ENCODE assay signal across 27 cellular contexts in genomic region chr20:5393218-5393870, GRCh38.
A peak's percentile ranks its signal among the peaks of the same experiment; 100 is the strongest.
DNase-seq lines count a peak whose midpoint lies in the region; ATAC-seq and TF ChIP-seq lines count a peak whose summit lies in the region.
"Had no signal": no experiment of that assay in that cellular context is flagged by ENCODE, and none has a peak within 500 bp of the region (broad histone marks: within the 10 kb centered on the region; RNA-seq: fewer than 3 reads in every experiment).

No MANE protein-coding gene starts in this region.

- H3K27ac ChIP-seq in SK-N-SH (ENCODE audit: low read depth in 2 of 2, low read length in 1 of 2) = peak overlapping the region in 1 of 2 experiments; percentile 95; a peak in 2 of 4 replicates
- H3K27ac ChIP-seq: BLaER1 treated with 17β-estradiol and CSF1 and Interleukin-3, amounts not matched to agents 10 nM and 100 nM; foreskin keratinocyte; skin epidermis; thyroid gland had no signal

- ATAC-seq in activated CD8-positive, alpha-beta T cell treated with anti-CD3 and anti-CD28 coated beads for 36 hours = no peak
- ATAC-seq: activated T-cell treated with anti-CD3 and anti-CD28 coated beads, Interleukin-2, amount 50 U/mL, for 72 hours; foreskin keratinocyte; stimulated activated naive CD8-positive, alpha-beta T cell treated with anti-CD3 and anti-CD28 coated beads, Interleukin-15, Interleukin-2, amounts not matched to agents 100 U/mL and 50 U/mL, for 24 hours had no signal

- H3F3A ChIP-seq in SK-N-SH (replicated peaks; ENCODE audit: insufficient read depth) = no peaks in the 10 kb centered on the region

- peak; percentile 94 for DNase-seq in DMS153 (lab: John Stamatoyannopoulos, UW)
- peak; percentile 85 for DNase-seq in NCI-H1417 treated with DMSO at 0.1 percent for 48 hours (lab: John Stamatoyannopoulos, UW)
- peak; percentile 80 for DNase-seq in NCI-H2171 treated with DMSO at 0.1 percent for 48 hours (lab: John Stamatoyannopoulos, UW)
- peak; percentile 45 for DNase-seq in SK-N-SH
- DNase-seq in inferior parietal cortex (ENCODE audit: extremely low spot score) = no peak
- no peak for DNase-seq in glomerular visceral epithelial cell (ENCODE audit: extremely low spot score)
- no peak for DNase-seq in hypothalamus (lab: John Stamatoyannopoulos, UW)
- no peak for DNase-seq in activated CD8-positive, alpha-beta T cell treated with anti-CD3 and anti-CD28 coated beads for 36 hours
- DNase-seq: activated CD8-positive, alpha-beta memory T cell treated with anti-CD3 and anti-CD28 coated beads for 24 hours; activated naive CD4-positive, alpha-beta T cell treated with anti-CD3 and anti-CD28 coated beads, Interleukin-2, amount 50 U/mL, for 16 hours; activated T-cell treated with anti-CD3 and anti-CD28 coated beads, Interleukin-2, amount 50 U/mL, for 72 hours; anterior cingulate cortex; Calu3; erythroblast; foreskin keratinocyte; GF-D8; H9; hippocampal formation; islet precursor cell; Karpas-422; stimulated activated naive CD8-positive, alpha-beta T cell treated with anti-CD3 and anti-CD28 coated beads, Interleukin-15, Interleukin-2, amounts not matched to agents 100 U/mL and 50 U/mL, for 24 hours; T1000; thyroid gland had no signal

- intact Hi-C loops in activated CD8-positive, alpha-beta T cell treated with anti-CD3 and anti-CD28 coated beads for 36 hours (cut with micrococcal nuclease) = no loop called here

- H3K4me2 ChIP-seq in SK-N-SH = no peak overlapping the region
- H3K4me2 ChIP-seq: BLaER1 treated with 17β-estradiol and CSF1 and Interleukin-3, amounts not matched to agents 10 nM and 100 nM had no signal

- CTCF ChIA-PET in SK-N-SH (lab: Yijun Ruan, JAX) = interaction anchor here (0.7 to 3.8 kb wide), 20 partner anchors 9 to 188 kb away, joined by 3 to 69 read pairs (median 4); partner anchors contain the start of gene PROKR2
- CTCF ChIA-PET in activated CD8-positive, alpha-beta T cell treated with anti-CD3 and anti-CD28 coated beads for 36 hours (lab: Charles Lee) = interaction anchor here (1.3 to 2.2 kb wide), 2 partner anchors 10 to 55 kb away, joined by 3 to 5 read pairs; no protein-coding TSS in a partner anchor

- H3K4me1 ChIP-seq in SK-N-SH (ENCODE audit: control insufficient read depth in 1 of 2, insufficient read depth in 2 of 2, low read depth in 1 of 2, low read length in 1 of 2) = peaks cover 0 to 28% of the 10 kb centered on the region in 2 experiments; a peak in 2 of 4 replicates
- H3K4me1 ChIP-seq: BLaER1 treated with 17β-estradiol and CSF1 and Interleukin-3, amounts not matched to agents 10 nM and 100 nM; foreskin keratinocyte; thyroid gland had no signal

- no peaks in the 10 kb centered on the region for H3K79me2 ChIP-seq in SK-N-SH (ENCODE audit: insufficient read depth)

- H3K9me3 Mint-ChIP-seq in activated CD8-positive, alpha-beta T cell treated with anti-CD3 and anti-CD28 coated beads for 36 hours = no peaks in the 10 kb centered on the region
- H3K9me3 Mint-ChIP-seq: central memory CD8-positive, alpha-beta T cell had no signal

- H3K9me2 ChIP-seq in SK-N-SH = no peaks in the 10 kb centered on the region

- H3K9ac ChIP-seq in SK-N-SH = no peak overlapping the region
- H3K9ac ChIP-seq: BLaER1 treated with 17β-estradiol and CSF1 and Interleukin-3, amounts not matched to agents 10 nM and 100 nM had no signal

- no peak for TF ChIP-seq CTCF in SK-N-SH (IDR thresholded peaks at IDR 0.05)
- no peak for TF ChIP-seq CTCF in activated CD8-positive, alpha-beta T cell treated with anti-CD3 and anti-CD28 coated beads for 36 hours (IDR thresholded peaks at IDR 0.05)

- WGBS in SK-N-SH (ENCODE audit: low lambda C conversion rate) = 0% methylated on average over 3 of the region's 3 CpGs

- no peaks in the 10 kb centered on the region for H3K27me3 ChIP-seq in SK-N-SH (ENCODE audit: insufficient read depth)
- H3K27me3 ChIP-seq: BLaER1 treated with 17β-estradiol and CSF1 and Interleukin-3, amounts not matched to agents 10 nM and 100 nM; thyroid gland had no signal

- peak; percentile 82 for TF ChIP-seq RAD21 in SK-N-SH (IDR thresholded peaks at IDR 0.05; ENCODE audit: low read length)

- H2AFZ ChIP-seq in SK-N-SH (ENCODE audit: low read depth) = no peak overlapping the region

- peak in 1 of 2 experiments; percentile 95; a peak in 2 of 4 replicates for TF ChIP-seq EP300 in SK-N-SH (IDR thresholded peaks at IDR 0.05; ENCODE audit: borderline replicate concordance in 1 of 2, low read depth in 1 of 2, low read length in 1 of 2)

- H3K9me3 ChIP-seq in SK-N-SH = no peaks in the 10 kb centered on the region
- H3K9me3 ChIP-seq: BLaER1 treated with 17β-estradiol and CSF1 and Interleukin-3, amounts not matched to agents 10 nM and 100 nM; thyroid gland had no signal

- no peaks in the 10 kb centered on the region for H3K4me1 Mint-ChIP-seq in activated CD8-positive, alpha-beta T cell treated with anti-CD3 and anti-CD28 coated beads for 36 hours (ENCODE audit: low read depth)
- H3K4me1 Mint-ChIP-seq: central memory CD8-positive, alpha-beta T cell had no signal

- H3K36me3 ChIP-seq in SK-N-SH (replicated peaks in 1 of 2; ENCODE audit: control insufficient read depth in 1 of 2, insufficient read depth in 2 of 2, low read length in 1 of 2) = no peaks in the 10 kb centered on the region
- H3K36me3 ChIP-seq: BLaER1 treated with 17β-estradiol and CSF1 and Interleukin-3, amounts not matched to agents 10 nM and 100 nM; thyroid gland had no signal

- H3K4me3 ChIP-seq in SK-N-SH (ENCODE audit: low read depth in 2 of 2, low read length in 1 of 2) = no peak overlapping the region
- H3K4me3 ChIP-seq: BLaER1 treated with 17β-estradiol and CSF1 and Interleukin-3, amounts not matched to agents 10 nM and 100 nM; lung; skin epidermis; thyroid gland had no signal

- no peak overlapping the region for H3K4me3 Mint-ChIP-seq in activated CD8-positive, alpha-beta T cell treated with anti-CD3 and anti-CD28 coated beads for 36 hours
- H3K4me3 Mint-ChIP-seq: activated T-cell treated with anti-CD3 and anti-CD28 coated beads, Interleukin-2, amount 50 U/mL, for 72 hours; central memory CD8-positive, alpha-beta T cell; H9 had no signal

- peaks cover 13% of the 10 kb centered on the region for H3K27me3 Mint-ChIP-seq in activated CD8-positive, alpha-beta T cell treated with anti-CD3 and anti-CD28 coated beads for 36 hours

- H3K36me3 Mint-ChIP-seq in activated CD8-positive, alpha-beta T cell treated with anti-CD3 and anti-CD28 coated beads for 36 hours (ENCODE audit: low read depth) = no peaks in the 10 kb centered on the region

- POLR2A ChIA-PET in SK-N-SH (lab: Yijun Ruan, JAX) = interaction anchor here (0.8 to 1.2 kb wide), 3 partner anchors 8 to 54 kb away, joined by 3 read pairs; no protein-coding TSS in a partner anchor
- POLR2A ChIA-PET in activated CD8-positive, alpha-beta T cell treated with anti-CD3 and anti-CD28 coated beads for 36 hours (lab: Charles Lee) = no interaction called here

- H3K27ac Mint-ChIP-seq in activated CD8-positive, alpha-beta T cell treated with anti-CD3 and anti-CD28 coated beads for 36 hours = no peak overlapping the region
- H3K27ac Mint-ChIP-seq: activated T-cell treated with anti-CD3 and anti-CD28 coated beads, Interleukin-2, amount 50 U/mL, for 72 hours; H9 had no signal

- H4K20me1 ChIP-seq in SK-N-SH (ENCODE audit: insufficient read depth) = no peaks in the 10 kb centered on the region
- H4K20me1 ChIP-seq: BLaER1 treated with 17β-estradiol and CSF1 and Interleukin-3, amounts not matched to agents 10 nM and 100 nM had no signal

TF ChIP-seq in SK-N-SH, 30 proteins besides CTCF, POLR2A, EP300 and RAD21 (continues in another document):
- TF ChIP-seq RXRA (IDR thresholded peaks at IDR 0.05; ENCODE audit: borderline replicate concordance, low read depth) (no peak), PBX3 (IDR thresholded peaks at IDR 0.05) (no peak), CHD2 (IDR thresholded peaks at IDR 0.05; ENCODE audit: low read length, partially characterized antibody) (no peak), MXI1 (IDR thresholded peaks at IDR 0.05; ENCODE audit: low read depth, low read length) (peak; percentile 52; the same call in 1 of the 2 replicates), NRF1 (IDR thresholded peaks at IDR 0.05; ENCODE audit: low read depth, low read length) (no peak), EZH2phosphoT487 (IDR thresholded peaks at IDR 0.05; ENCODE audit: borderline replicate concordance, low read depth) (no peak), MAX (IDR thresholded peaks at IDR 0.05; ENCODE audit: low read depth) (no peak), GATA2 (CRISPR knock-in tag; IDR thresholded peaks at IDR 0.05) (peak; percentile 72), TCF12 (IDR thresholded peaks at IDR 0.05) (peak; percentile 43; the same call in 1 of the 2 replicates), MEF2A (IDR thresholded peaks at IDR 0.05; ENCODE audit: borderline replicate concordance, low read depth) (no peak), YY1 (IDR thresholded peaks at IDR 0.05; ENCODE audit: low read depth) (no peak)

Comparison
In these comparisons a context has a peak if more than half of its experiments do, and no peak if none do; other contexts are left out.
1. DNase-seq: peak in DMS153 (single experiment), NCI-H1417 treated with DMSO at 0.1 percent for 48 hours (single experiment), NCI-H2171 treated with DMSO at 0.1 percent for 48 hours (single experiment) and SK-N-SH (single experiment); none in inferior parietal cortex (single experiment), glomerular visceral epithelial cell (single experiment), hypothalamus (0 of 51) and activated CD8-positive, alpha-beta T cell treated with anti-CD3 and anti-CD28 coated beads for 36 hours (single experiment).